In the genomic region with DNA sequence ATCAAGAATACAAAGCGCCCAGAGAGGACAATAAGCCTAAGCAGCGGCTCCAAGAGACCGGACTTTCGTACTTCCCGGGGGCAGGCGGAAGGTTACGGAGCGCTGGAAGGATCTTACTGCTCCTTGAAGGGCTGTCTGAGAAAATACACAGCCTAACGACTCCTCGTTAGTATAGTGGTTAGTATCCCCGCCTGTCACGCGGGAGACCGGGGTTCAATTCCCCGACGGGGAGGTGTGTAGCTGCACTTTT, we compare ENCODE assay signal across 8 cellular contexts. TPM values are rescaled to one million over a fixed set of nuclear protein-coding genes. Genes with fewer than 3 reads are reported as not detected.
DNase-seq lines count a peak whose midpoint lies in the region; ATAC-seq and TF ChIP-seq lines count a peak whose summit lies in the region.

No MANE protein-coding gene starts in this region.

- CTCF ChIA-PET in activated CD4-positive, alpha-beta memory T cell treated with anti-CD3 and anti-CD28 coated beads for 36 hours (lab: Charles Lee) = interaction anchor here (0.6 to 1.0 kb wide), 2 partner anchors 13 to 29 kb away, joined by 3 to 8 read pairs; a partner anchor contains a TSS

- intact Hi-C loops in activated CD4-positive, alpha-beta memory T cell treated with anti-CD3 and anti-CD28 coated beads for 36 hours (cut with micrococcal nuclease) = loop anchor here (1.0 to 5.0 kb wide), 6 partner anchors 12 to 1764 kb away; a partner anchor contains a TSS
- intact Hi-C loops in lower leg skin (cut with DNase I; ENCODE audit: low total_unique reads) = no loop called here

- TF ChIP-seq CTCF in lower leg skin (IDR thresholded peaks at IDR 0.05) = no peak

- peaks cover 8 to 15% of the 10 kb centered on the region in 2 donors for H3K4me1 ChIP-seq in duodenal mucosa (ENCODE audit: control insufficient read depth in 1 of 2, insufficient read depth in 2 of 2, low read length in 2 of 2)

- peaks cover 9% of the 10 kb centered on the region for H3K27me3 Mint-ChIP-seq in activated CD4-positive, alpha-beta memory T cell treated with anti-CD3 and anti-CD28 coated beads for 36 hours

- peak overlapping the region; percentile 99 for H3K27ac Mint-ChIP-seq in activated CD4-positive, alpha-beta memory T cell treated with anti-CD3 and anti-CD28 coated beads for 36 hours

- POLR2A ChIA-PET in activated CD4-positive, alpha-beta memory T cell treated with anti-CD3 and anti-CD28 coated beads for 36 hours (lab: Charles Lee) = interaction anchor here (1.0 to 4.1 kb wide), 3 partner anchors 12 to 90 kb away, joined by 4 to 39 read pairs (median 4); a partner anchor contains a TSS

- H3K36me3 Mint-ChIP-seq in activated CD4-positive, alpha-beta memory T cell treated with anti-CD3 and anti-CD28 coated beads for 36 hours = peaks cover 11% of the 10 kb centered on the region

- peak overlapping the region; percentile 89 for H3K27ac ChIP-seq in duodenal mucosa (ENCODE audit: low read depth, low read length)

- DNase-seq in AG20443 (ENCODE audit: low spot score) (peak; percentile 82), NCI-H69 (lab: John Stamatoyannopoulos, UW) (peak; percentile 94), lower leg skin (ENCODE audit: low spot score in 2 of 2) (peak; percentile 93 to 98)
- DNase-seq in activated CD4-positive, alpha-beta memory T cell treated with anti-CD3 and anti-CD28 coated beads for 36 hours = peak; percentile 90
- DNase-seq in stimulated activated CD4-positive, alpha-beta T cell treated with anti-CD3 and anti-CD28 coated beads, Interleukin-4, amount 100 ng/mL, for 48 hours (ENCODE audit: low read depth in 2 of 2) = peak; percentile 84 to 90

- no peak for TF ChIP-seq POLR2A in lower leg skin (IDR thresholded peaks at IDR 0.05)

- 0 to 1% methylated on average over 16 of the region's 16 CpGs for WGBS in lower leg skin, 2 donors

- peaks cover 41% of the 10 kb centered on the region for H3K4me1 Mint-ChIP-seq in activated CD4-positive, alpha-beta memory T cell treated with anti-CD3 and anti-CD28 coated beads for 36 hours (ENCODE audit: low read depth)

- H3K9ac ChIP-seq in duodenal mucosa (ENCODE audit: low read depth in 1 of 2, low read length in 2 of 2) = peak overlapping the region; percentile 59 to 68

- peak overlapping the region; percentile 66 to 73 for H3K4me3 ChIP-seq in duodenal mucosa (ENCODE audit: low read depth in 1 of 2, low read length in 2 of 2)
- H3K4me3 ChIP-seq in lower leg skin (ENCODE audit: low read depth, poor library complexity, severe bottlenecking) = peak overlapping the region; percentile 42

- ATAC-seq in GM18909 (IDR thresholded peaks at IDR 0.05; ENCODE audit: poor library complexity, unreplicated experiment) (peak; percentile 65), HG03196 (IDR thresholded peaks at IDR 0.05; ENCODE audit: unreplicated experiment) (peak; percentile 54)

- peaks cover 8% of the 10 kb centered on the region for H3K9me3 Mint-ChIP-seq in activated CD4-positive, alpha-beta memory T cell treated with anti-CD3 and anti-CD28 coated beads for 36 hours

- H3K36me3 ChIP-seq in duodenal mucosa (ENCODE audit: control insufficient read depth in 1 of 2, insufficient read depth in 2 of 2, low read length in 2 of 2) = no peaks in the 10 kb centered on the region

- H3K27me3 ChIP-seq in duodenal mucosa (ENCODE audit: control insufficient read depth in 1 of 2, insufficient read depth in 2 of 2, low read length in 2 of 2) = no peaks in the 10 kb centered on the region

- peak overlapping the region; percentile 86 for H3K4me3 Mint-ChIP-seq in activated CD4-positive, alpha-beta memory T cell treated with anti-CD3 and anti-CD28 coated beads for 36 hours

- H3K9me3 ChIP-seq in duodenal mucosa (ENCODE audit: control insufficient read depth in 1 of 2, low read length in 2 of 2) = peaks cover 0 to 2% of the 10 kb centered on the region in 2 donors

RNA-seq across cellular contexts. Expression of a gene that starts 12.1 kb away (rescaled TPM):
- 100 to 1,000 TPM; 371 to 375 TPM for total RNA-seq in activated CD4-positive, alpha-beta memory T cell treated with anti-CD3 and anti-CD28 coated beads for 36 hours
- 10 to 100 TPM; 43.1 to 62.9 (median 54.8) TPM for total RNA-seq in lower leg skin

Comparison
In these comparisons a context has a peak if more than half of its experiments do, and no peak if none do; other contexts are left out.
1. Peak in every context shown above with its lines: DNase-seq, ATAC-seq, H3K4me3 ChIP-seq and H3K27ac ChIP-seq.
2. RNA of a gene that starts 12.1 kb away (total RNA-seq): 371 to 375 TPM in activated CD4-positive, alpha-beta memory T cell treated with anti-CD3 and anti-CD28 coated beads for 36 hours; 43.1 to 62.9 TPM in lower leg skin; every median in the first group is over 4 times any median in the second.